In genomic region chrX:39911278-39911897, GRCh38 we compare ENCODE assay signal across 2 cellular contexts.
A peak's percentile ranks its signal among the peaks of the same experiment; 100 is the strongest.
TF ChIP-seq lines count a peak whose summit lies in the region.

No MANE protein-coding gene starts in this region.

TF ChIP-seq in HepG2, 621 proteins besides CTCF, POLR2A, EP300 and RAD21:
- TF ChIP-seq GRHL1 (CRISPR knock-in tag; conservative IDR thresholded peaks at IDR 0.05) (no peak), CEBPB (IDR thresholded peaks at IDR 0.05; ENCODE audit: borderline replicate concordance, low read depth, low read length) (peak; percentile 13; the same call in 1 of the 2 replicates)
TF ChIP-seq in HepG2: peak in this region for 1.

TF ChIP-seq in K562, 482 proteins besides CTCF, POLR2A, EP300 and RAD21:
- TF ChIP-seq AFF4 (CRISPR knock-in tag; IDR thresholded peaks at IDR 0.05), result no peak
- TF ChIP-seq ZNF449 (CRISPR knock-in tag; IDR thresholded peaks at IDR 0.05), result no peak
- no peak for TF ChIP-seq MTA2 (IDR thresholded peaks at IDR 0.05; ENCODE audit: low read depth)
- TF ChIP-seq ZC3H8 (IDR thresholded peaks at IDR 0.05), result no peak
- TF ChIP-seq RCOR1 (IDR thresholded peaks at IDR 0.05; ENCODE audit: borderline replicate concordance in 1 of 2, low read depth in 2 of 2, low read length in 2 of 2), result 0 out of 4 replicates have a peak, but pooled peaks of 1 of the 2 experiments have one; percentile 17
- no peak for TF ChIP-seq E2F5 (CRISPR knock-in tag; IDR thresholded peaks at IDR 0.05)
- TF ChIP-seq, protein P1, sequence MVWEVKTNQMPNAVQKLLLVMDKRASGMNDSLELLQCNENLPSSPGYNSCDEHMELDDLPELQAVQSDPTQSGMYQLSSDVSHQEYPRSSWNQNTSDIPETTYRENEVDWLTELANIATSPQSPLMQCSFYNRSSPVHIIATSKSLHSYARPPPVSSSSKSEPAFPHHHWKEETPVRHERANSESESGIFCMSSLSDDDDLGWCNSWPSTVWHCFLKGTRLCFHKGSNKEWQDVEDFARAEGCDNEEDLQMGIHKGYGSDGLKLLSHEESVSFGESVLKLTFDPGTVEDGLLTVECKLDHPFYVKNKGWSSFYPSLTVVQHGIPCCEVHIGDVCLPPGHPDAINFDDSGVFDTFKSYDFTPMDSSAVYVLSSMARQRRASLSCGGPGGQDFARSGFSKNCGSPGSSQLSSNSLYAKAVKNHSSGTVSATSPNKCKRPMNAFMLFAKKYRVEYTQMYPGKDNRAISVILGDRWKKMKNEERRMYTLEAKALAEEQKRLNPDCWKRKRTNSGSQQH (CRISPR knock-in tag; IDR thresholded peaks at IDR 0.05), result no peak
- peak; percentile 69 for TF ChIP-seq RBM25 (IDR thresholded peaks at IDR 0.05; ENCODE audit: low read depth, low read length, severe bottlenecking)
- TF ChIP-seq ZFP36 (IDR thresholded peaks at IDR 0.05; ENCODE audit: low read depth, low read length, partially characterized antibody), result peak; percentile 28
- no peak for TF ChIP-seq RBM22 (IDR thresholded peaks at IDR 0.05; ENCODE audit: low read depth, low read length, poor library complexity, severe bottlenecking)
- TF ChIP-seq CEBPB (tag; IDR thresholded peaks at IDR 0.05), result peak; percentile 76
- no peak for TF ChIP-seq ID3 (CRISPR knock-in tag; IDR thresholded peaks at IDR 0.05)
- no peak for TF ChIP-seq ID3 (tag; IDR thresholded peaks at IDR 0.05)
- no peak for TF ChIP-seq PTTG1 (tag; IDR thresholded peaks at IDR 0.05; ENCODE audit: low read depth)
- TF ChIP-seq, protein P2, sequence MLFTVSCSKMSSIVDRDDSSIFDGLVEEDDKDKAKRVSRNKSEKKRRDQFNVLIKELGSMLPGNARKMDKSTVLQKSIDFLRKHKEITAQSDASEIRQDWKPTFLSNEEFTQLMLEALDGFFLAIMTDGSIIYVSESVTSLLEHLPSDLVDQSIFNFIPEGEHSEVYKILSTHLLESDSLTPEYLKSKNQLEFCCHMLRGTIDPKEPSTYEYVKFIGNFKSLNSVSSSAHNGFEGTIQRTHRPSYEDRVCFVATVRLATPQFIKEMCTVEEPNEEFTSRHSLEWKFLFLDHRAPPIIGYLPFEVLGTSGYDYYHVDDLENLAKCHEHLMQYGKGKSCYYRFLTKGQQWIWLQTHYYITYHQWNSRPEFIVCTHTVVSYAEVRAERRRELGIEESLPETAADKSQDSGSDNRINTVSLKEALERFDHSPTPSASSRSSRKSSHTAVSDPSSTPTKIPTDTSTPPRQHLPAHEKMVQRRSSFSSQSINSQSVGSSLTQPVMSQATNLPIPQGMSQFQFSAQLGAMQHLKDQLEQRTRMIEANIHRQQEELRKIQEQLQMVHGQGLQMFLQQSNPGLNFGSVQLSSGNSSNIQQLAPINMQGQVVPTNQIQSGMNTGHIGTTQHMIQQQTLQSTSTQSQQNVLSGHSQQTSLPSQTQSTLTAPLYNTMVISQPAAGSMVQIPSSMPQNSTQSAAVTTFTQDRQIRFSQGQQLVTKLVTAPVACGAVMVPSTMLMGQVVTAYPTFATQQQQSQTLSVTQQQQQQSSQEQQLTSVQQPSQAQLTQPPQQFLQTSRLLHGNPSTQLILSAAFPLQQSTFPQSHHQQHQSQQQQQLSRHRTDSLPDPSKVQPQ (CRISPR knock-in tag; IDR thresholded peaks at IDR 0.05; ENCODE audit: borderline replicate concordance), result no peak
- TF ChIP-seq CCNT2 (IDR thresholded peaks at IDR 0.05; ENCODE audit: borderline replicate concordance, extremely low read depth, insufficient read length, low read depth, low read length), result no peak
- peak in 1 of 2 experiments; percentile 34; a peak in 1 of 4 replicates for TF ChIP-seq KDM1A (IDR thresholded peaks at IDR 0.05)
- no peak for TF ChIP-seq PTRF (tag; IDR thresholded peaks at IDR 0.05)
- no peak for TF ChIP-seq CTBP1 (IDR thresholded peaks at IDR 0.05; ENCODE audit: borderline replicate concordance)
- TF ChIP-seq BCOR (IDR thresholded peaks at IDR 0.05), result peak; percentile 76; the same call in 1 of the 2 replicates
- TF ChIP-seq NUFIP1 (IDR thresholded peaks at IDR 0.05; ENCODE audit: partially characterized antibody), result no peak
- TF ChIP-seq ZNF311 (CRISPR knock-in tag; IDR thresholded peaks at IDR 0.05), result no peak
